Comparison of ENCODE assay signal across 11 cellular contexts in genomic region chr22:27474711-27475547, GRCh38.
A peak's percentile ranks its signal among the peaks of the same experiment; 100 is the strongest.
DNase-seq lines count a peak whose midpoint lies in the region; ATAC-seq, FAIRE-seq and TF ChIP-seq lines count a peak whose summit lies in the region.
"Had no signal": no experiment of that assay in that cellular context is flagged by ENCODE, and none has a peak within 500 bp of the region (broad histone marks: within the 10 kb centered on the region; RNA-seq: fewer than 3 reads in every experiment).

No MANE protein-coding gene starts in this region.

- H3K27me3 Mint-ChIP-seq in nephron (ENCODE audit: low read depth) = peaks cover 26% of the 10 kb centered on the region

- no peak for TF ChIP-seq CTCF in nephron (IDR thresholded peaks at IDR 0.05; ENCODE audit: unreplicated experiment in 3 of 3)

- peak; percentile 54 for DNase-seq in COLO668 (lab: John Stamatoyannopoulos, UW; ENCODE audit: unreplicated experiment)
- DNase-seq in NCI-H146 treated with DMSO at 0.1 percent for 48 hours (lab: John Stamatoyannopoulos, UW; ENCODE audit: unreplicated experiment) = peak; percentile 83
- DNase-seq in dermis blood vessel endothelial cell = peak; percentile 89
- no peak for DNase-seq in GM12891 (ENCODE audit: insufficient read length, low spot score)
- DNase-seq in OCI-M2 (lab: John Stamatoyannopoulos, UW; ENCODE audit: unreplicated experiment) = no peak
- no peak for DNase-seq in DMS 273 (lab: John Stamatoyannopoulos, UW; ENCODE audit: unreplicated experiment)
- DNase-seq: activated CD4-positive, alpha-beta T cell treated with anti-CD3 and anti-CD28 coated beads, Interleukin-2, amount 50 U/mL, for 4 hours; NCI-H1694; psoas muscle had no signal

- no peak overlapping the region for H3K4me3 Mint-ChIP-seq in nephron

- FAIRE-seq in GM12891 (lab: Jason Lieb, UNC) = no peak

- H3K36me3 Mint-ChIP-seq in nephron (ENCODE audit: low read depth) = peaks cover 4% of the 10 kb centered on the region

- no peak for TF ChIP-seq POLR2A in GM12891 (IDR thresholded peaks at IDR 0.05; ENCODE audit: low read depth, low read length)

- H3K27ac Mint-ChIP-seq in nephron = peak overlapping the region; percentile 47 to 73 (median 71)

- H3K9me3 Mint-ChIP-seq in nephron = peaks cover 2% of the 10 kb centered on the region

- ATAC-seq in HG02981 (IDR thresholded peaks at IDR 0.05; ENCODE audit: unreplicated experiment) = no peak

- peaks cover 36% of the 10 kb centered on the region for H3K4me1 Mint-ChIP-seq in nephron

TF ChIP-seq in GM12891, 5 proteins besides CTCF, POLR2A, EP300 and RAD21:
- TF ChIP-seq PAX5 (IDR thresholded peaks at IDR 0.05; ENCODE audit: insufficient read depth, low read length, severe bottlenecking) (no peak), POLR2AphosphoS5 (IDR thresholded peaks at IDR 0.05; ENCODE audit: low read depth, low read length) (no peak), TAF1 (IDR thresholded peaks at IDR 0.05; ENCODE audit: low read depth, low read length) (no peak), SPI1 (IDR thresholded peaks at IDR 0.05; ENCODE audit: low read depth, low read length) (no peak)
TF ChIP-seq in GM12891: peak in this region for 0.

Comparison
In these comparisons a context has a peak if more than half of its experiments do, and no peak if none do; other contexts are left out.
1. DNase-seq: peak in COLO668 (single experiment), NCI-H146 treated with DMSO at 0.1 percent for 48 hours (single experiment) and dermis blood vessel endothelial cell (single experiment); none in GM12891 (single experiment), OCI-M2 (single experiment) and DMS 273 (single experiment).